21 cellular contexts compared by ENCODE assay signal in the genomic region with DNA sequence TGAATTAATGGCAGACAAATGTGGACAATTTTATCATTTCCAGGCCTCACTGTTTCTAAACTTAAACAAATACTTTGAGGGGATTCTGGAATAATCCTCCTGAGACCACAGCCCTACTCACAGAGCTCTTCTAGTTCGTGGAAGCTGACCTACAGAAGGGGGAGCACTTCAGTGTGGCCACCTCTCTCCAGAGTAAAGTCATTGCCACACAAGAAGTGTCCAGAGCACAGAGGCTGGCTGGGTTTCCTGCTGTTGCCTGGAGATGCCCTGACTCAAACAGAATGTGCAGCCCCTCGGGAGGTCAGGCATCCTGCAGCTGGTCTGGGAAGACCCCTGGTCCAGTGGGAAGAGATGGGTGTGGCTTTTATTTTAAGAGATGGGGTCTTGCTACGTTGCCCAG.
A peak's percentile ranks its signal among the peaks of the same experiment; 100 is the strongest.
DNase-seq lines count a peak whose midpoint lies in the region; ATAC-seq, FAIRE-seq and TF ChIP-seq lines count a peak whose summit lies in the region.
"Had no signal": no experiment of that assay in that cellular context is flagged by ENCODE, and none has a peak within 500 bp of the region (broad histone marks: within the 10 kb centered on the region; RNA-seq: fewer than 3 reads in every experiment).

No MANE protein-coding gene starts in this region.

- H3K9me3 ChIP-seq in breast epithelium, result peaks cover 0 to 8% of the 10 kb centered on the region in 2 donors
- no peaks in the 10 kb centered on the region for H3K9me3 ChIP-seq in body of pancreas
- no peaks in the 10 kb centered on the region for H3K9me3 ChIP-seq in kidney (ENCODE audit: control insufficient read depth in 1 of 2, low read length in 2 of 2)
- peaks cover 0 to 21% (median 10%) of the 10 kb centered on the region in 4 donors for H3K9me3 ChIP-seq in stomach

- WGBS in body of pancreas, 2 donors, result 53 to 79% methylated on average over 2 to 3 of the region's 3 CpGs
- 52 to 74% (median 68%) methylated on average over 2 to 3 of the region's 3 CpGs for WGBS in stomach, 5 donors

- no peak overlapping the region for H3K9ac ChIP-seq in kidney (ENCODE audit: low read length in 2 of 2)

- no peaks in the 10 kb centered on the region for H3K27me3 Mint-ChIP-seq in MCF 10A (ENCODE audit: insufficient read depth, unreplicated experiment)

- H3K4me3 Mint-ChIP-seq in MCF 10A (ENCODE audit: unreplicated experiment), result no peak overlapping the region
- H3K4me3 Mint-ChIP-seq: CD8-positive, alpha-beta T cell; HFFc6 had no signal

- no peaks in the 10 kb centered on the region for H3K36me3 ChIP-seq in breast epithelium
- H3K36me3 ChIP-seq in body of pancreas (replicated peaks in 1 of 2; ENCODE audit: insufficient read depth in 1 of 2, low read depth in 2 of 2), result no peaks in the 10 kb centered on the region
- no peaks in the 10 kb centered on the region for H3K36me3 ChIP-seq in kidney (ENCODE audit: control insufficient read depth in 1 of 2, insufficient read depth in 2 of 2, low read length in 2 of 2)
- H3K36me3 ChIP-seq in stomach, result no peaks in the 10 kb centered on the region

- H3K27ac Mint-ChIP-seq in MCF 10A (ENCODE audit: low read depth, unreplicated experiment), result peak overlapping the region; percentile 70
- H3K27ac Mint-ChIP-seq: CD8-positive, alpha-beta T cell; HFFc6 had no signal

- H3K36me3 Mint-ChIP-seq in MCF 10A (ENCODE audit: insufficient read depth, unreplicated experiment), result no peaks in the 10 kb centered on the region
- H3K36me3 Mint-ChIP-seq: CD8-positive, alpha-beta T cell had no signal

- TF ChIP-seq CTCF in MCF 10A (IDR thresholded peaks at IDR 0.05; ENCODE audit: unreplicated experiment), result no peak
- TF ChIP-seq CTCF in breast epithelium (IDR thresholded peaks at IDR 0.05), result no peak
- TF ChIP-seq CTCF in body of pancreas (IDR thresholded peaks at IDR 0.05), result peak in 1 of 7 experiments; percentile 20
- no peak for TF ChIP-seq CTCF in kidney (IDR thresholded peaks at IDR 0.05; ENCODE audit: borderline replicate concordance, extremely low read depth, insufficient read depth)
- no peak for TF ChIP-seq CTCF in stomach (IDR thresholded peaks at IDR 0.05)

- peaks cover 52% of the 10 kb centered on the region for H3K4me1 Mint-ChIP-seq in MCF 10A (ENCODE audit: insufficient read depth, unreplicated experiment)

- no peak for DNase-seq in MCF 10A (ENCODE audit: unreplicated experiment)
- DNase-seq in breast epithelium (ENCODE audit: low spot score in 2 of 2), result no peak
- DNase-seq in body of pancreas, result peak in 2 of 4 donors; percentile 33 to 45
- DNase-seq in kidney, result no peak
- no peak for DNase-seq in stomach
- DNase-seq in DMS 273 (lab: John Stamatoyannopoulos, UW; ENCODE audit: unreplicated experiment), result no peak
- DNase-seq: CD8-positive, alpha-beta T cell; H7; HFFc6; KG1; NCI-H1417 treated with DMSO at 0.1 percent for 48 hours; NCI-H187 treated with DMSO at 0.1 percent for 48 hours; NCI-H2227 treated with DMSO at 0.1 percent for 48 hours; NCI-H524; NCI-H82; PC-9 had no signal

- TF ChIP-seq POLR2A in breast epithelium (IDR thresholded peaks at IDR 0.05) (no peak), body of pancreas (IDR thresholded peaks at IDR 0.05) (no peak), stomach (IDR thresholded peaks at IDR 0.05) (no peak)

- H3K27ac ChIP-seq in breast epithelium (peak overlapping the region in 1 of 2 donors; percentile 31), body of pancreas (peak overlapping the region; percentile 53 to 94 (median 86)), kidney (ENCODE audit: low read depth in 2 of 2, low read length in 2 of 2) (peak overlapping the region; percentile 40 to 72), stomach (peak overlapping the region in 3 of 5 donors; percentile 37 to 49 (median 44))
- H3K27ac ChIP-seq: 22Rv1, PC-9 had no signal

- ATAC-seq in body of pancreas (no peak), GM18861 (IDR thresholded peaks at IDR 0.05; ENCODE audit: unreplicated experiment) (no peak), GM19395 (IDR thresholded peaks at IDR 0.05; ENCODE audit: unreplicated experiment) (no peak)
- ATAC-seq: CD8-positive, alpha-beta T cell had no signal

- H3K4me3 ChIP-seq in breast epithelium (no peak overlapping the region), body of pancreas (no peak overlapping the region), kidney (ENCODE audit: low read length in 2 of 2) (no peak overlapping the region), stomach (no peak overlapping the region)
- H3K4me3 ChIP-seq: PC-9 had no signal

- intact Hi-C loops in MCF 10A (cut with micrococcal nuclease) (no loop called here), breast epithelium (cut with DNase I; ENCODE audit: low total_unique reads) (loop anchor here (5.0 kb wide), 2 partner anchors 122 to 1253 kb away; no protein-coding TSS in a partner anchor), body of pancreas (cut with DNase I) (no loop called here), kidney (cut with DNase I) (no loop called here), stomach (cut with DNase I; ENCODE audit: low total_unique reads) (no loop called here)

- CTCF ChIA-PET in MCF 10A (lab: Yijun Ruan, JAX), result interaction anchor here (0.9 to 1.2 kb wide), 2 partner anchors 47 to 239 kb away, joined by 3 read pairs; no protein-coding TSS in a partner anchor

- H3K4me1 ChIP-seq in breast epithelium (no peaks in the 10 kb centered on the region), body of pancreas (peaks cover 84% of the 10 kb centered on the region), kidney (ENCODE audit: control insufficient read depth in 1 of 2, insufficient read depth in 1 of 2, low read depth in 1 of 2, low read length in 2 of 2) (peaks cover 15 to 30% of the 10 kb centered on the region in 2 donors), stomach (peaks cover 0 to 8% (median 3%) of the 10 kb centered on the region in 4 donors)

- POLR2A ChIA-PET in MCF 10A (lab: Yijun Ruan, JAX), result no interaction called here

- no peak for FAIRE-seq in kidney (lab: Jason Lieb, UNC)
- FAIRE-seq: GM12892, GM18507 had no signal

- peaks cover 5% of the 10 kb centered on the region for H3K9me3 Mint-ChIP-seq in MCF 10A (ENCODE audit: unreplicated experiment)
- H3K9me3 Mint-ChIP-seq: HFFc6 had no signal

- no peak for TF ChIP-seq EP300 in stomach (IDR thresholded peaks at IDR 0.05)

- BruUV-seq in MCF 10A (replicated peaks; lab: Mats Ljungman, UMichigan), result no TSS peak

- H3K27me3 ChIP-seq in breast epithelium (no peaks in the 10 kb centered on the region), body of pancreas (no peaks in the 10 kb centered on the region), stomach (no peaks in the 10 kb centered on the region)
